ENCODE assay signal across 11 cellular contexts in genomic region chr20:7220755-7221154, GRCh38.
"Had no signal": no experiment of that assay in that cellular context is flagged by ENCODE, and none has a peak within 500 bp of the region (broad histone marks: within the 10 kb centered on the region; RNA-seq: fewer than 3 reads in every experiment).

No MANE protein-coding gene starts in this region.

- H3K27ac ChIP-seq: GM23248 had no signal

- DNase-seq: GM23248, GOT3, H7, H9, HCEC 1CT, HFFc6 had no signal

- H3K4me1 ChIP-seq: HAP-1 had no signal

- ATAC-seq: GM23338, HCT116 had no signal

- H2AFZ ChIP-seq: GM23248, GM23338 had no signal

- H3K36me3 ChIP-seq: HAP-1 had no signal

- H3K9ac ChIP-seq: GM23248 had no signal

- H3K4me3 ChIP-seq: GM23248, GM23338, HAP-1 had no signal

- H3K4me2 ChIP-seq: GM23338 had no signal

- FAIRE-seq: H1, H54 had no signal

- H3K9me3 ChIP-seq: HAP-1 had no signal
